In the genomic region with DNA sequence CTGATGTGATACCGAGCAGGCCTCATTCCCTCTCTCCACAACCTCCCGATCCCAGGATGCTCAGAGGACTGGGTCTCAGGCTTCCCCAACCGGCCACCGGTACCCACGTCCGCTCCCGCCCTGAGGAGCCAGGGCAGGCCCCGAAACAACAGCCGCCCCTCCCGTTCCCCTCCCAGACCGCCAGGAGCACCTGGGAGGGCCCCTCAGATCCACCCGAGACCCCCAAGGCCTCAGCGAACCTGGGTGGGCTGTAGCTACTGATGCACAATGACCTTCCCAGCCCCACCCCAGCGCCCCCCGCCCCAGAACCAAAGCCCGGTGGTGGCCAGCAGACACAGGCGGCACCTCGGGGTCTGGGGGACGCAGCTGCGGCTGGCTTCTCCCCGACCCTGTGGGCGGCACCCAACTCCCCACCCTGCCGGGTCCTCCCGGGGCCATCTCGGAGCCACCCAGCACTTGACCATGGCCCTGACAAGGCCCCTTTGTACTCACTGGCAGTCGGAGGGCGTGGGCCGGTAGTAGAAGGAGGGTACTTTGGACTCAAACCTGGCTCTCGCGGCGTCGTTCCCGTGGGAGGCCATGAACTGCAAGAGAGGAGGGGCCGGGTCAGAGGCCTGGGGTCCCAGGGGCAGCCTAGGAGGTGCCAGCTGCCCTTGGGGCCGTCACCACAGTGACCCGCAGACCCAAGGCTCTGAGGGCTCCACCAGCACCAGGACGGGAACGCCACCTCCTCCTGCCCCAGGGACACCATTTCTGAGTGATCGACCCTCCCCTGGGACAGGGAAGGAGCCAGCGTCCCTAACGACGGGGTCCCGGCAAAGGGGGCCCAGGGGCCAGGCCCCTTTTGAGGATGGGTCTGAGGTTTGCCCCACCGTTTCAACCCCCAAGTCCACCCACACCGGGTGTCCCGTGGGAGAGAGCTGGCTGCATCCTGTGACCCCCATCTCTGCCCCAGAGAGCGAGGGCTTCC, we compare ENCODE assay signal across 9 cellular contexts. TPM values are rescaled to one million over a fixed set of nuclear protein-coding genes. Genes with fewer than 3 reads are reported as not detected.
DNase-seq lines count a peak whose midpoint lies in the region; ATAC-seq and TF ChIP-seq lines count a peak whose summit lies in the region.
"Had no signal": no experiment of that assay in that cellular context is flagged by ENCODE, and none has a peak within 500 bp of the region (broad histone marks: within the 10 kb centered on the region; RNA-seq: fewer than 3 reads in every experiment).

No MANE protein-coding gene starts in this region.

- 85 to 89% methylated on average over 46 to 47 of the region's 47 CpGs for WGBS in heart right ventricle, 2 donors
- 82 to 87% methylated on average over 4 to 43 of the region's 47 CpGs for WGBS in upper lobe of left lung, 2 donors

- H3K4me1 ChIP-seq in heart right ventricle (peaks cover 0 to 83% (median 9%) of the 10 kb centered on the region in 9 donors), upper lobe of left lung (peaks cover 7 to 37% (median 31%) of the 10 kb centered on the region in 4 donors)

- H3K9me3 ChIP-seq in heart right ventricle: no peaks in the 10 kb centered on the region
- no peaks in the 10 kb centered on the region for H3K9me3 ChIP-seq in upper lobe of left lung

- H3K36me3 ChIP-seq in heart right ventricle (no peaks in the 10 kb centered on the region), upper lobe of left lung (no peaks in the 10 kb centered on the region)

- no peak for TF ChIP-seq CTCF in heart right ventricle (IDR thresholded peaks at IDR 0.05)
- no peak for TF ChIP-seq CTCF in upper lobe of left lung (IDR thresholded peaks at IDR 0.05)

- H3K27ac ChIP-seq in heart right ventricle (no peak overlapping the region), upper lobe of left lung (peak overlapping the region in 1 of 4 donors; percentile 22)

- intact Hi-C loops in Right ventricle myocardium superior (cut with DNase I): no loop called here
- intact Hi-C loops in heart right ventricle (cut with DNase I): no loop called here

- no peak for TF ChIP-seq EP300 in upper lobe of left lung (IDR thresholded peaks at IDR 0.05)

- peak; percentile 40 for DNase-seq in Right ventricle myocardium superior
- DNase-seq in heart right ventricle: no peak
- peak; percentile 44 for DNase-seq in islet precursor cell
- DNase-seq in upper lobe of left lung: peak; percentile 18 to 77
- DNase-seq in NCI-H446 (lab: John Stamatoyannopoulos, UW): no peak
- DNase-seq in NCI-H510A (lab: John Stamatoyannopoulos, UW): no peak
- DNase-seq: NCI-H2107, nephron progenitor cell had no signal

- ATAC-seq in Right ventricle myocardium superior (ENCODE audit: poor library complexity) (no peak), heart right ventricle (no peak), upper lobe of left lung (ENCODE audit: low FRiP score in 2 of 2) (no peak)
- ATAC-seq: GM23338 had no signal

- no peak for TF ChIP-seq POLR2A in upper lobe of left lung (IDR thresholded peaks at IDR 0.05)

- no peak overlapping the region for H3K4me3 ChIP-seq in heart right ventricle
- no peak overlapping the region for H3K4me3 ChIP-seq in upper lobe of left lung
- H3K4me3 ChIP-seq: GM23338 had no signal

- H3K27me3 ChIP-seq in heart right ventricle: peaks cover 0 to 9% (median 0%) of the 10 kb centered on the region in 7 donors
- H3K27me3 ChIP-seq in upper lobe of left lung: no peaks in the 10 kb centered on the region

RNA-seq across cellular contexts. Expression of a gene that starts 28.1 kb away (rescaled TPM):
- total RNA-seq in Right ventricle myocardium superior (6.4 TPM), heart right ventricle (10 to 100 TPM in 5 of 10 donors, 1 to 10 TPM in 5; 5.2 to 14.9 (median 9.7) TPM), upper lobe of left lung (100 to 1,000 TPM in 1 of 6 donors, 10 to 100 TPM in 5; 31.0 to 109 (median 37.5) TPM)
- 10 to 100 TPM in 1 of 2 donors, 1 to 10 TPM in 1; 2.3 to 13.5 TPM for polyA plus RNA-seq in heart right ventricle

RNA-seq across cellular contexts. Expression of a gene that starts 49.0 kb away (rescaled TPM):
- 8.0 TPM for total RNA-seq in Right ventricle myocardium superior
- 1 to 10 TPM; 3.7 to 9.1 (median 6.1) TPM for total RNA-seq in heart right ventricle
- 1 to 10 TPM; 4.7 to 6.9 TPM for polyA plus RNA-seq in heart right ventricle
- total RNA-seq in upper lobe of left lung: 10 to 100 TPM in 4 of 6 donors, 1 to 10 TPM in 2; 9.1 to 25.1 (median 11.5) TPM

RNA-seq across cellular contexts. Expression of a gene that starts 50.0 kb away (rescaled TPM):
- total RNA-seq in Right ventricle myocardium superior: 20.6 TPM
- 10 to 100 TPM; 14.7 to 25.0 (median 20.4) TPM for total RNA-seq in heart right ventricle
- polyA plus RNA-seq in heart right ventricle: 10 to 100 TPM; 32.8 to 38.6 TPM
- 10 to 100 TPM; 26.0 to 82.6 (median 40.8) TPM for total RNA-seq in upper lobe of left lung

RNA-seq across cellular contexts. Expression of a gene that starts 56.6 kb away (rescaled TPM):
- not detected for total RNA-seq in Right ventricle myocardium superior
- total RNA-seq in heart right ventricle: not detected
- polyA plus RNA-seq in heart right ventricle: not detected
- total RNA-seq in upper lobe of left lung: not detected
- total RNA-seq: GM23338 had no signal
- polyA plus RNA-seq: GM23338 had no signal

Comparison
In these comparisons a context has a peak if more than half of its experiments do, and no peak if none do; other contexts are left out.
1. DNase-seq: peak in Right ventricle myocardium superior (single experiment), islet precursor cell (single experiment) and upper lobe of left lung (2 of 2); none in heart right ventricle (0 of 2), NCI-H446 (0 of 2) and NCI-H510A (single experiment).